ENCODE assay signal across 1 cellular context in genomic region chr19:5126498-5127223, GRCh38.
TF ChIP-seq lines count a peak whose summit lies in the region.

No MANE protein-coding gene starts in this region.

TF ChIP-seq in GM23338, 12 proteins besides CTCF, POLR2A, EP300 and RAD21 (continued from another document):
- TF ChIP-seq, protein P1, sequence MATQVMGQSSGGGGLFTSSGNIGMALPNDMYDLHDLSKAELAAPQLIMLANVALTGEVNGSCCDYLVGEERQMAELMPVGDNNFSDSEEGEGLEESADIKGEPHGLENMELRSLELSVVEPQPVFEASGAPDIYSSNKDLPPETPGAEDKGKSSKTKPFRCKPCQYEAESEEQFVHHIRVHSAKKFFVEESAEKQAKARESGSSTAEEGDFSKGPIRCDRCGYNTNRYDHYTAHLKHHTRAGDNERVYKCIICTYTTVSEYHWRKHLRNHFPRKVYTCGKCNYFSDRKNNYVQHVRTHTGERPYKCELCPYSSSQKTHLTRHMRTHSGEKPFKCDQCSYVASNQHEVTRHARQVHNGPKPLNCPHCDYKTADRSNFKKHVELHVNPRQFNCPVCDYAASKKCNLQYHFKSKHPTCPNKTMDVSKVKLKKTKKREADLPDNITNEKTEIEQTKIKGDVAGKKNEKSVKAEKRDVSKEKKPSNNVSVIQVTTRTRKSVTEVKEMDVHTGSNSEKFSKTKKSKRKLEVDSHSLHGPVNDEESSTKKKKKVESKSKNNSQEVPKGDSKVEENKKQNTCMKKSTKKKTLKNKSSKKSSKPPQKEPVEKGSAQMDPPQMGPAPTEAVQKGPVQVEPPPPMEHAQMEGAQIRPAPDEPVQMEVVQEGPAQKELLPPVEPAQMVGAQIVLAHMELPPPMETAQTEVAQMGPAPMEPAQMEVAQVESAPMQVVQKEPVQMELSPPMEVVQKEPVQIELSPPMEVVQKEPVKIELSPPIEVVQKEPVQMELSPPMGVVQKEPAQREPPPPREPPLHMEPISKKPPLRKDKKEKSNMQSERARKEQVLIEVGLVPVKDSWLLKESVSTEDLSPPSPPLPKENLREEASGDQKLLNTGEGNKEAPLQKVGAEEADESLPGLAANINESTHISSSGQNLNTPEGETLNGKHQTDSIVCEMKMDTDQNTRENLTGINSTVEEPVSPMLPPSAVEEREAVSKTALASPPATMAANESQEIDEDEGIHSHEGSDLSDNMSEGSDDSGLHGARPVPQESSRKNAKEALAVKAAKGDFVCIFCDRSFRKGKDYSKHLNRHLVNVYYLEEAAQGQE (IDR thresholded peaks at IDR 0.05; ENCODE audit: unreplicated experiment): no peak
